Comparison of ENCODE assay signal across 29 cellular contexts in the genomic region with DNA sequence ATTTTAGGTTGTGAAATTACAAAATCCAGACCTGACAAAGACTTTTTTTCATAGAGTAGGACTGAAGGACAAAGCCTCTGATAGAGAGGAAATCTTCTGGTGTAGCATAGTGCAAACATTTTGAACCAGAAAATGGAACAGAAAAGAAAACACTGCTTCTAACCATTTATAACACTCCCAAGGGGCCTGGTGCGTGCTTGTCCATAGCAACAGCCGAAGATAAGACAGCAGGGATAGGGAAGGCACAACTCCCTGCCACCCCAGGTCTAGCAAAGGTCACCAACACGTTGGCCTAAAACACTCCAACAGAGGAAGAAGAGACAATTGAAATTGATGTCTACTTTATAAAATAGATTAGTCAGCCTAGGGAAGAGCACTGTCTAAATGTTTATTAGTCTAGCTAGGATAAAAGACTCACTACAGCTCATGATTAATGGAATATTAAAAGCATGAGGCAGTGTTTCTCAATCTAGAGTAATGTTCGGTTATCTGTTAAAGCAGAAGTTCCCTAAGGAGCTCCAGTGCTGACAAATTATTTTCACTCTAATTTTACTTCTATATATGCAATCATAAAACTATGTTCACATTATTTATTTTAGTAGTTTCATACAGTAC.
DNase-seq lines count a peak whose midpoint lies in the region; ATAC-seq and TF ChIP-seq lines count a peak whose summit lies in the region.
"Had no signal": no experiment of that assay in that cellular context is flagged by ENCODE, and none has a peak within 500 bp of the region (broad histone marks: within the 10 kb centered on the region; RNA-seq: fewer than 3 reads in every experiment).

No MANE protein-coding gene starts in this region.

- H3K4me1 ChIP-seq in muscle layer of duodenum (ENCODE audit: control insufficient read depth in 1 of 2, insufficient read depth in 2 of 2, low read length in 2 of 2) (peaks cover 0 to 5% of the 10 kb centered on the region in 2 donors), uterus (no peaks in the 10 kb centered on the region), stomach (no peaks in the 10 kb centered on the region), ascending aorta (no peaks in the 10 kb centered on the region)
- H3K4me1 ChIP-seq: Caco-2, vagina had no signal

- DNase-seq in Right ventricle myocardium superior (no peak), cardiac septum (ENCODE audit: low spot score) (no peak), fibroblast of pulmonary artery (ENCODE audit: low read depth) (peak; percentile 26), uterus (no peak), stomach (no peak), ascending aorta (ENCODE audit: low spot score in 2 of 2) (no peak)
- DNase-seq: activated CD4-positive, alpha-beta T cell treated with anti-CD3 and anti-CD28 coated beads for 36 hours; activated CD8-positive, alpha-beta memory T cell treated with anti-CD3 and anti-CD28 coated beads for 24 hours; activated naive CD4-positive, alpha-beta T cell treated with anti-CD3 and anti-CD28 coated beads, Interleukin-2, amount 50 U/mL, for 16 hours; activated T-cell treated with anti-CD3 and anti-CD28 coated beads for 4 hours; Caco-2; cortex of kidney; DMS79 treated with DMSO at 0.1 percent for 48 hours; GF-D8; immature natural killer cell; Kasumi-1; naive B cell; NCI-H1417 treated with DMSO at 0.1 percent for 48 hours; NCI-H2081 treated with DMSO at 0.1 percent for 48 hours; NCI-H226; NCI-H526 treated with DMSO at 0.1 percent for 48 hours; SHP77 treated with DMSO at 0.1 percent for 48 hours; small intestine; stimulated activated naive CD8-positive, alpha-beta T cell treated with anti-CD3 and anti-CD28 coated beads, Interleukin-15, Interleukin-2, amounts not matched to agents 100 U/mL and 50 U/mL, for 24 hours had no signal

- H3K27me3 ChIP-seq in muscle layer of duodenum (ENCODE audit: low read depth, low read length): no peaks in the 10 kb centered on the region
- no peaks in the 10 kb centered on the region for H3K27me3 ChIP-seq in uterus
- H3K27me3 ChIP-seq in stomach: no peaks in the 10 kb centered on the region
- no peaks in the 10 kb centered on the region for H3K27me3 ChIP-seq in ascending aorta
- H3K27me3 ChIP-seq: vagina had no signal

- no peak overlapping the region for H3K4me3 ChIP-seq in fibroblast of pulmonary artery (replicated peaks; ENCODE audit: low read depth, low read length)
- no peak overlapping the region for H3K4me3 ChIP-seq in muscle layer of duodenum (ENCODE audit: low read depth in 1 of 2, low read length in 2 of 2)
- no peak overlapping the region for H3K4me3 ChIP-seq in uterus
- H3K4me3 ChIP-seq in stomach: no peak overlapping the region
- H3K4me3 ChIP-seq in ascending aorta: no peak overlapping the region
- H3K4me3 ChIP-seq: vagina had no signal

- no peak for TF ChIP-seq EP300 in stomach (IDR thresholded peaks at IDR 0.05)

- H3K27ac ChIP-seq in muscle layer of duodenum (ENCODE audit: low read length) (peak overlapping the region; percentile 53), uterus (peak overlapping the region; percentile 31 to 47), stomach (no peak overlapping the region), ascending aorta (no peak overlapping the region)
- H3K27ac ChIP-seq: vagina had no signal

- TF ChIP-seq CTCF in fibroblast of pulmonary artery (IDR thresholded peaks at IDR 0.05; ENCODE audit: low read length, missing control alignments) (no peak), uterus (IDR thresholded peaks at IDR 0.05) (no peak), stomach (IDR thresholded peaks at IDR 0.05) (no peak), ascending aorta (IDR thresholded peaks at IDR 0.05) (no peak)

- H3K9me3 ChIP-seq in muscle layer of duodenum (ENCODE audit: control insufficient read depth in 1 of 2, low read length in 2 of 2): no peaks in the 10 kb centered on the region
- no peaks in the 10 kb centered on the region for H3K9me3 ChIP-seq in uterus
- H3K9me3 ChIP-seq in stomach: no peaks in the 10 kb centered on the region
- no peaks in the 10 kb centered on the region for H3K9me3 ChIP-seq in ascending aorta
- H3K9me3 ChIP-seq: Caco-2, vagina had no signal

- WGBS in stomach, 5 donors: 50 to 69% (median 58%) methylated on average over 4 of the region's 4 CpGs

- no peak for TF ChIP-seq POLR2A in uterus (IDR thresholded peaks at IDR 0.05)
- TF ChIP-seq POLR2A in stomach (IDR thresholded peaks at IDR 0.05): no peak

- H3K36me3 ChIP-seq in muscle layer of duodenum (ENCODE audit: control insufficient read depth in 1 of 2, insufficient read depth in 2 of 2, low read length in 2 of 2) (peaks cover 0 to 17% of the 10 kb centered on the region in 2 donors), uterus (no peaks in the 10 kb centered on the region), stomach (peaks cover 0 to 18% (median under 1%) of the 10 kb centered on the region in 4 donors), ascending aorta (no peaks in the 10 kb centered on the region)

- intact Hi-C loops in Right ventricle myocardium superior (cut with DNase I) (no loop called here), cardiac septum (cut with DNase I) (loop anchor here (5.0 kb wide), 1 partner anchor 147 kb away; a partner anchor contains a TSS), uterus (cut with DNase I; ENCODE audit: low total_unique reads) (no loop called here), stomach (cut with DNase I; ENCODE audit: low total_unique reads) (loop anchor here (10.0 kb wide), 1 partner anchor 349 kb away; a partner anchor contains a TSS), ascending aorta (cut with DNase I) (no loop called here)

- ATAC-seq in Right ventricle myocardium superior (ENCODE audit: poor library complexity) (peak; percentile 73), HG03460 (IDR thresholded peaks at IDR 0.05; ENCODE audit: unreplicated experiment) (no peak)
- ATAC-seq: activated CD4-positive, alpha-beta T cell treated with anti-CD3 and anti-CD28 coated beads for 36 hours; esophagus mucosa; left lobe of liver; stimulated activated naive CD8-positive, alpha-beta T cell treated with anti-CD3 and anti-CD28 coated beads, Interleukin-15, Interleukin-2, amounts not matched to agents 100 U/mL and 50 U/mL, for 24 hours had no signal

Comparison
In these comparisons a context has a peak if more than half of its experiments do, and no peak if none do; other contexts are left out.
1. intact Hi-C loops: an anchor here in cardiac septum (5.0 kb wide) and stomach (10.0 kb wide); none called in Right ventricle myocardium superior, uterus and ascending aorta.
2. H3K27ac ChIP-seq: peak in muscle layer of duodenum (single experiment) and uterus (2 of 2); none in stomach (0 of 5) and ascending aorta (0 of 2).